ENCODE assay signal across 23 cellular contexts in the genomic region with DNA sequence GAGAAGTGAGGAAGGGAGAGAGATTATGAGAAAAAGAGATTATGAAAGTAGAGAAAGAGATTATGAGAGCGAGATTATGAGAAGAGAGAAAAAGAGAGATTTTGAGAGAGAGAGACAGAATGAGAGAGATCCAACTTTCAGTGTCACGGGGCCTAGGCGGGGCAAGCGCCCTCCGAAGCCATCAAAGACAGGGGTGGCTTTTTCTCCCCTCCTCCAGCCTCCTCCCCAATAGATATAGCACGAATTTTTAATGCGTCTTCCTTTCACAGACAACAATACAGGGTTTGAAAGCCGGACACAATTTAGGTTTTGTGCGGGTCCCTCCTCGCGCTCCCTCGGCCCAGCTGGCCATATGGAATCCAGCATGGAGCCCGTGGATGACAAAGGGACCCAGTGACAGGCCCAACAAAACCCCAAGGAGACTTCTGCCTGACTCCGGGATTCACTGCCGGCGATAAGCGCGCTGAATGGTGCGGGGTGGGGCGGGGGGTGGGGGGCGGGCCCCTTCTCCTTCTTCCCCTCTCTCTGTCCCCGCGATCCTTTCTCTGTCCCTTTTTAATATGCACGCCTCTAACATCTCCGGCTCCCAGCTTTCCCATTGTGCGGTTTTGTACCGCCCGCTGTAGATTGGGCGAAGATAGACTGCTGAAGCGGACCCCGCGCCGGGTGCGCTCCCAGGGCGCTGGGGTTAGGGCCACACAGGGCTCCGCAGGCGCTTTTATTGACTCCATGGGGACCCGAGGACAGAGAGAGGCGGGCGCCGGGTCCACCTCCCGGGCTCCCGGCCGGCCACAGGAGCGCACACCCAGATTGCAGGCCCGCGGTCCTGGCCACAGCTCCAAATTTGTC. TPM values are rescaled to one million over a fixed set of nuclear protein-coding genes. Genes with fewer than 3 reads are reported as not detected.
DNase-seq lines count a peak whose midpoint lies in the region; ATAC-seq and TF ChIP-seq lines count a peak whose summit lies in the region.
"Had no signal": no experiment of that assay in that cellular context is flagged by ENCODE, and none has a peak within 500 bp of the region (broad histone marks: within the 10 kb centered on the region; RNA-seq: fewer than 3 reads in every experiment).

No MANE protein-coding gene starts in this region.

- no peak for DNase-seq in activated CD4-positive, alpha-beta T cell treated with anti-CD3 and anti-CD28 coated beads, Interleukin-2, amount 10 ng/mL, durations not matched to agents 7 days and 5 days
- DNase-seq in activated CD4-positive, alpha-beta T cell treated with anti-CD3 and anti-CD28 coated beads, Interleukin-2, amount 50 U/mL, for 4 hours: no peak
- no peak for DNase-seq in WTC11 (ENCODE audit: low spot score)
- DNase-seq in hippocampal formation (lab: John Stamatoyannopoulos, UW): peak; percentile 79 to 90
- peak; percentile 97 for DNase-seq in pons (ENCODE audit: low spot score)
- DNase-seq in COR-L47 (lab: John Stamatoyannopoulos, UW): no peak
- no peak for DNase-seq in MM.1S
- no peak for DNase-seq in left ventricle myocardium superior
- DNase-seq: activated CD4-positive, CD25-positive, alpha-beta regulatory T cell; activated CD8-positive, alpha-beta memory T cell treated with anti-CD3 and anti-CD28 coated beads, Interleukin-2, amount 50 U/mL, for 4 hours; HCEC 1CT; kidney; NCI-H82; Peyer's patch; SW 1271 had no signal

- H3K27ac ChIP-seq in MM.1S (ENCODE audit: low read length): no peak overlapping the region
- H3K27ac ChIP-seq: parathyroid adenoma, Peyer's patch had no signal

- no peak overlapping the region for H3K4me3 ChIP-seq in MM.1S (ENCODE audit: low read length)
- H3K4me3 ChIP-seq: Peyer's patch, smooth muscle cell had no signal

- H3K9me3 ChIP-seq in MM.1S (replicated peaks; ENCODE audit: insufficient read depth, low read length): no peaks in the 10 kb centered on the region

- H2AFZ ChIP-seq in MM.1S (ENCODE audit: low read length): no peak overlapping the region
- H2AFZ ChIP-seq: parathyroid adenoma had no signal

- H3K36me3 Mint-ChIP-seq in activated CD4-positive, alpha-beta T cell treated with anti-CD3 and anti-CD28 coated beads, Interleukin-2, amount 10 ng/mL, durations not matched to agents 7 days and 5 days (ENCODE audit: low read depth): peaks cover 7% of the 10 kb centered on the region
- H3K36me3 Mint-ChIP-seq in WTC11: no peaks in the 10 kb centered on the region
- H3K36me3 Mint-ChIP-seq: activated naive CD4-positive, alpha-beta T cell treated with anti-CD3 and anti-CD28 coated beads, Interleukin-2, amount 50 U/mL, for 72 hours; mesothelial cell of epicardium; stimulated activated memory B cell treated with anti-CD40 and anti-IgM and Interleukin-4, amounts not matched to agents 10 μg/mL and 1 μg/mL and 100 μg/mL, for 72 hours had no signal

- H3K4me1 ChIP-seq in MM.1S (ENCODE audit: low read length): peaks cover 19% of the 10 kb centered on the region
- H3K4me1 ChIP-seq: parathyroid adenoma had no signal

- H3K9me3 Mint-ChIP-seq in activated CD4-positive, alpha-beta T cell treated with anti-CD3 and anti-CD28 coated beads, Interleukin-2, amount 10 ng/mL, durations not matched to agents 7 days and 5 days: no peaks in the 10 kb centered on the region
- no peaks in the 10 kb centered on the region for H3K9me3 Mint-ChIP-seq in WTC11
- H3K9me3 Mint-ChIP-seq: activated naive CD4-positive, alpha-beta T cell treated with anti-CD3 and anti-CD28 coated beads, Interleukin-2, amount 50 U/mL, for 72 hours; mesothelial cell of epicardium; stimulated activated memory B cell treated with anti-CD40 and anti-IgM and Interleukin-4, amounts not matched to agents 10 μg/mL and 1 μg/mL and 100 μg/mL, for 72 hours had no signal

- intact Hi-C loops in left ventricle myocardium superior (cut with micrococcal nuclease): loop anchor here (10.0 kb wide), 1 partner anchor 644 kb away; no protein-coding TSS in a partner anchor

- H3K4me1 Mint-ChIP-seq in activated CD4-positive, alpha-beta T cell treated with anti-CD3 and anti-CD28 coated beads, Interleukin-2, amount 10 ng/mL, durations not matched to agents 7 days and 5 days: peaks cover 36% of the 10 kb centered on the region
- peaks cover 48% of the 10 kb centered on the region for H3K4me1 Mint-ChIP-seq in WTC11

- peaks cover 5% of the 10 kb centered on the region; the same call in 1 of the 2 replicates for H3F3A ChIP-seq in MM.1S (ENCODE audit: insufficient read depth, low read length)

- H3K27ac Mint-ChIP-seq in activated CD4-positive, alpha-beta T cell treated with anti-CD3 and anti-CD28 coated beads, Interleukin-2, amount 10 ng/mL, durations not matched to agents 7 days and 5 days: peak overlapping the region; percentile 60
- H3K27ac Mint-ChIP-seq in WTC11: no peak overlapping the region
- H3K27ac Mint-ChIP-seq: activated naive CD4-positive, alpha-beta T cell treated with anti-CD3 and anti-CD28 coated beads, Interleukin-2, amount 50 U/mL, for 72 hours; mesothelial cell of epicardium; stimulated activated memory B cell treated with anti-CD40 and anti-IgM and Interleukin-4, amounts not matched to agents 10 μg/mL and 1 μg/mL and 100 μg/mL, for 72 hours had no signal

- peak overlapping the region; percentile 24 for H3K4me3 Mint-ChIP-seq in activated CD4-positive, alpha-beta T cell treated with anti-CD3 and anti-CD28 coated beads, Interleukin-2, amount 10 ng/mL, durations not matched to agents 7 days and 5 days
- H3K4me3 Mint-ChIP-seq in WTC11: peak overlapping the region; percentile 36
- H3K4me3 Mint-ChIP-seq: mesothelial cell of epicardium had no signal

- no peak overlapping the region for H3K4me2 ChIP-seq in MM.1S (ENCODE audit: low read depth, low read length)
- H3K4me2 ChIP-seq: smooth muscle cell had no signal

- CTCF ChIA-PET in activated CD4-positive, alpha-beta T cell treated with anti-CD3 and anti-CD28 coated beads, Interleukin-2, amount 10 ng/mL, durations not matched to agents 7 days and 5 days (lab: Charles Lee): interaction anchor here (1.6 to 3.8 kb wide), 4 partner anchors 9 to 272 kb away, joined by 3 to 65 read pairs (median 6); no protein-coding TSS in a partner anchor
- CTCF ChIA-PET in WTC11 (lab: Charles Lee): interaction anchor here (0.9 to 8.3 kb wide), 5 partner anchors 10 to 118 kb away, joined by 3 to 88 read pairs (median 5); no protein-coding TSS in a partner anchor

- no peak for TF ChIP-seq CTCF in WTC11 (IDR thresholded peaks at IDR 0.05)
- no peak for TF ChIP-seq CTCF in MM.1S (IDR thresholded peaks at IDR 0.05; ENCODE audit: low read length)

- no peak overlapping the region for H3K9ac ChIP-seq in MM.1S (ENCODE audit: low read length)
- H3K9ac ChIP-seq: parathyroid adenoma had no signal

- POLR2A ChIA-PET in activated CD4-positive, alpha-beta T cell treated with anti-CD3 and anti-CD28 coated beads, Interleukin-2, amount 10 ng/mL, durations not matched to agents 7 days and 5 days (lab: Charles Lee): no interaction called here
- POLR2A ChIA-PET in WTC11 (lab: Charles Lee): interaction anchor here (1.0 kb wide), 1 partner anchor 9 kb away, joined by 3 read pairs; no protein-coding TSS in a partner anchor

- peaks cover 40% of the 10 kb centered on the region for H3K27me3 ChIP-seq in MM.1S (replicated peaks; ENCODE audit: insufficient read depth, low read length)

- H3K36me3 ChIP-seq in MM.1S (replicated peaks; ENCODE audit: insufficient read depth, low read length): no peaks in the 10 kb centered on the region
- H3K36me3 ChIP-seq: Peyer's patch had no signal

- H3K9me2 ChIP-seq in MM.1S (replicated peaks; ENCODE audit: insufficient read depth, low read length): no peaks in the 10 kb centered on the region

- no peaks in the 10 kb centered on the region for H4K20me1 ChIP-seq in MM.1S (ENCODE audit: insufficient read depth, low read length)

- no peak for ATAC-seq in WTC11
- ATAC-seq in left ventricle myocardium superior: no peak
- ATAC-seq: activated naive CD4-positive, alpha-beta T cell treated with anti-CD3 and anti-CD28 coated beads, Interleukin-2, amount 50 U/mL, for 72 hours; HepG2; stimulated activated memory B cell treated with anti-CD40 and anti-IgM and Interleukin-4, amounts not matched to agents 10 μg/mL and 1 μg/mL and 100 μg/mL, for 72 hours had no signal

- no peaks in the 10 kb centered on the region for H3K79me2 ChIP-seq in MM.1S (ENCODE audit: low read length)
- H3K79me2 ChIP-seq: parathyroid adenoma had no signal

- peaks cover 72% of the 10 kb centered on the region for H3K27me3 Mint-ChIP-seq in activated CD4-positive, alpha-beta T cell treated with anti-CD3 and anti-CD28 coated beads, Interleukin-2, amount 10 ng/mL, durations not matched to agents 7 days and 5 days
- H3K27me3 Mint-ChIP-seq in WTC11 (ENCODE audit: low read depth): peaks cover 93% of the 10 kb centered on the region

TF ChIP-seq in WTC11, 78 proteins besides CTCF, POLR2A, EP300 and RAD21:
- TF ChIP-seq, protein P1, sequence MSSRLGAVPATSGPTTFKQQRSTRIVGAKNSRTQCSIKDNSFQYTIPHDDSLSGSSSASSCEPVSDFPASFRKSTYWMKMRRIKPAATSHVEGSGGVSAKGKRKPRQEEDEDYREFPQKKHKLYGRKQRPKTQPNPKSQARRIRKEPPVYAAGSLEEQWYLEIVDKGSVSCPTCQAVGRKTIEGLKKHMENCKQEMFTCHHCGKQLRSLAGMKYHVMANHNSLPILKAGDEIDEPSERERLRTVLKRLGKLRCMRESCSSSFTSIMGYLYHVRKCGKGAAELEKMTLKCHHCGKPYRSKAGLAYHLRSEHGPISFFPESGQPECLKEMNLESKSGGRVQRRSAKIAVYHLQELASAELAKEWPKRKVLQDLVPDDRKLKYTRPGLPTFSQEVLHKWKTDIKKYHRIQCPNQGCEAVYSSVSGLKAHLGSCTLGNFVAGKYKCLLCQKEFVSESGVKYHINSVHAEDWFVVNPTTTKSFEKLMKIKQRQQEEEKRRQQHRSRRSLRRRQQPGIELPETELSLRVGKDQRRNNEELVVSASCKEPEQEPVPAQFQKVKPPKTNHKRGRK (CRISPR knock-in tag; IDR thresholded peaks at IDR 0.05; ENCODE audit: borderline replicate concordance): 0 out of 2 replicates have a peak, but pooled peaks have one; percentile 36
- TF ChIP-seq, protein P2, sequence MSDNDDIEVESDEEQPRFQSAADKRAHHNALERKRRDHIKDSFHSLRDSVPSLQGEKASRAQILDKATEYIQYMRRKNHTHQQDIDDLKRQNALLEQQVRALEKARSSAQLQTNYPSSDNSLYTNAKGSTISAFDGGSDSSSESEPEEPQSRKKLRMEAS (CRISPR knock-in tag; IDR thresholded peaks at IDR 0.05): no peak

RNA-seq across cellular contexts. Expression of a gene that starts 5.4 kb away (rescaled TPM):
- total RNA-seq in activated CD4-positive, alpha-beta T cell treated with anti-CD3 and anti-CD28 coated beads, Interleukin-2, amount 10 ng/mL, durations not matched to agents 7 days and 5 days: not detected
- not detected in 3 replicates for total RNA-seq in WTC11 (2021)
- not detected for total RNA-seq in left ventricle myocardium superior
- total RNA-seq: activated naive CD4-positive, alpha-beta T cell treated with anti-CD3 and anti-CD28 coated beads, Interleukin-2, amount 50 U/mL, for 72 hours; glomerular endothelial cell; HepG2; kidney; mesothelial cell of epicardium; smooth muscle cell; urinary bladder had no signal

Comparison
In these comparisons a context has a peak if more than half of its experiments do, and no peak if none do; other contexts are left out.
1. DNase-seq: peak in hippocampal formation (2 of 2) and pons (single experiment); none in activated CD4-positive, alpha-beta T cell treated with anti-CD3 and anti-CD28 coated beads, Interleukin-2, amount 10 ng/mL, durations not matched to agents 7 days and 5 days (single experiment), activated CD4-positive, alpha-beta T cell treated with anti-CD3 and anti-CD28 coated beads, Interleukin-2, amount 50 U/mL, for 4 hours (0 of 2), WTC11 (single experiment), COR-L47 (single experiment), MM.1S (single experiment) and left ventricle myocardium superior (single experiment).